In the genomic region with DNA sequence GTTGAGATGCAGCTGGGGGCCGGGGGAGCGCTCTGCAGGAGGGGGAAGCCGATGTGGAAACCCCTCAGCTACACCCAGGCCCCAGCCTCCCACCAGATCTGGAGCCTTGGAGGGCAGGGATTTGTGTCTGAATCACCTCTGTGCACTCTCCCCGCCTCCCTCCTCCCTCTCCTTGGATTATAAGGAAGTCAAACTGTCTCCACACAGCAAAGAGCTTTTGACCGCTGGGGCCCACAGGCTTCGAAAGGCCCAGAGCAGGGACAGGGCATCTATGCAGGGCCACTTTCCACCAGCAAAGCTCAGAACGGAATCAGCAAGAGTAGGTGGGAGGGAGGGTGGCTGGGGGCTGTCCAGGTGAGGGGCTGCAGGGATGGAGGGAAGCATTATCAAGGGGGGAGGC, we compare ENCODE assay signal across 14 cellular contexts.
A peak's percentile ranks its signal among the peaks of the same experiment; 100 is the strongest.
DNase-seq lines count a peak whose midpoint lies in the region; ATAC-seq, FAIRE-seq and TF ChIP-seq lines count a peak whose summit lies in the region.
"Had no signal": no experiment of that assay in that cellular context is flagged by ENCODE, and none has a peak within 500 bp of the region (broad histone marks: within the 10 kb centered on the region; RNA-seq: fewer than 3 reads in every experiment).

No MANE protein-coding gene starts in this region.

- peaks cover 50% of the 10 kb centered on the region for H3K4me1 Mint-ChIP-seq in activated naive CD8-positive, alpha-beta T cell treated with anti-CD3 and anti-CD28 coated beads, Interleukin-2, amount 10 ng/mL, durations not matched to agents 7 days and 5 days
- H3K4me1 Mint-ChIP-seq in activated naive CD8-positive, alpha-beta T cell treated with anti-CD3 and anti-CD28 coated beads for 36 hours, result peaks cover 56% of the 10 kb centered on the region
- peaks cover 63% of the 10 kb centered on the region for H3K4me1 Mint-ChIP-seq in T-helper 17 cell

- FAIRE-seq in urothelium cell line (lab: Jason Lieb, UNC), result no peak
- FAIRE-seq: GM12878 had no signal

- no peak overlapping the region for H3K27ac Mint-ChIP-seq in activated naive CD8-positive, alpha-beta T cell treated with anti-CD3 and anti-CD28 coated beads, Interleukin-2, amount 10 ng/mL, durations not matched to agents 7 days and 5 days
- no peak overlapping the region for H3K27ac Mint-ChIP-seq in activated naive CD8-positive, alpha-beta T cell treated with anti-CD3 and anti-CD28 coated beads for 36 hours
- peak overlapping the region; percentile 93 for H3K27ac Mint-ChIP-seq in T-helper 17 cell

- peaks cover 18% of the 10 kb centered on the region for H3K36me3 Mint-ChIP-seq in activated naive CD8-positive, alpha-beta T cell treated with anti-CD3 and anti-CD28 coated beads, Interleukin-2, amount 10 ng/mL, durations not matched to agents 7 days and 5 days
- H3K36me3 Mint-ChIP-seq in activated naive CD8-positive, alpha-beta T cell treated with anti-CD3 and anti-CD28 coated beads for 36 hours, result peaks cover 14% of the 10 kb centered on the region
- peaks cover 6% of the 10 kb centered on the region for H3K36me3 Mint-ChIP-seq in T-helper 17 cell (ENCODE audit: low read depth)

- POLR2A ChIA-PET in activated naive CD8-positive, alpha-beta T cell treated with anti-CD3 and anti-CD28 coated beads, Interleukin-2, amount 10 ng/mL, durations not matched to agents 7 days and 5 days (lab: Charles Lee), result interaction anchor here (1.5 kb wide), 1 partner anchor 11 kb away, joined by 6 read pairs; no protein-coding TSS in a partner anchor

- intact Hi-C loops in transverse colon (cut with DNase I; ENCODE audit: low total_unique reads), result no loop called here

- no peaks in the 10 kb centered on the region for H3K9me3 ChIP-seq in T-helper 17 cell (ENCODE audit: control insufficient read depth, low read length, poor library complexity, severe bottlenecking)
- H3K9me3 ChIP-seq in transverse colon, result no peaks in the 10 kb centered on the region
- H3K9me3 ChIP-seq: ascending aorta, gastrocnemius medialis, MG63 had no signal

- peak; percentile 18 for DNase-seq in activated naive CD8-positive, alpha-beta T cell treated with anti-CD3 and anti-CD28 coated beads, Interleukin-2, amount 10 ng/mL, durations not matched to agents 7 days and 5 days
- no peak for DNase-seq in activated naive CD8-positive, alpha-beta T cell treated with anti-CD3 and anti-CD28 coated beads for 36 hours
- DNase-seq in T-helper 17 cell (no peak), kidney tubule cell (ENCODE audit: low spot score) (peak; percentile 42), transverse colon (peak; percentile 59), urothelium cell line (ENCODE audit: low spot score) (no peak), nucleus accumbens (lab: John Stamatoyannopoulos, UW) (no peak)
- DNase-seq: DMS53, gastrocnemius medialis, MG63, occipital lobe had no signal

- 40 to 66% methylated on average over 1 to 7 of the region's 7 CpGs for WGBS in transverse colon (ENCODE audit: low coverage in 1 of 2), 2 donors

- H3K4me1 ChIP-seq in transverse colon, result peaks cover 8 to 41% (median 11%) of the 10 kb centered on the region in 4 donors
- H3K4me1 ChIP-seq: ascending aorta had no signal

- no peak for ATAC-seq in activated naive CD8-positive, alpha-beta T cell treated with anti-CD3 and anti-CD28 coated beads, Interleukin-2, amount 10 ng/mL, durations not matched to agents 7 days and 5 days (ENCODE audit: low read depth)
- ATAC-seq in T-helper 17 cell, result no peak
- no peak for ATAC-seq in GM18868 (IDR thresholded peaks at IDR 0.05; ENCODE audit: unreplicated experiment)
- ATAC-seq: gastrocnemius medialis, GM12878 had no signal

- no peaks in the 10 kb centered on the region for H3K27me3 Mint-ChIP-seq in activated naive CD8-positive, alpha-beta T cell treated with anti-CD3 and anti-CD28 coated beads, Interleukin-2, amount 10 ng/mL, durations not matched to agents 7 days and 5 days
- H3K27me3 Mint-ChIP-seq in activated naive CD8-positive, alpha-beta T cell treated with anti-CD3 and anti-CD28 coated beads for 36 hours, result no peaks in the 10 kb centered on the region
- no peaks in the 10 kb centered on the region for H3K27me3 Mint-ChIP-seq in T-helper 17 cell

- H3K9me3 Mint-ChIP-seq in activated naive CD8-positive, alpha-beta T cell treated with anti-CD3 and anti-CD28 coated beads, Interleukin-2, amount 10 ng/mL, durations not matched to agents 7 days and 5 days, result no peaks in the 10 kb centered on the region
- no peaks in the 10 kb centered on the region for H3K9me3 Mint-ChIP-seq in activated naive CD8-positive, alpha-beta T cell treated with anti-CD3 and anti-CD28 coated beads for 36 hours

- TF ChIP-seq EP300 in transverse colon (IDR thresholded peaks at IDR 0.05; ENCODE audit: low read depth), result no peak

- no peak for TF ChIP-seq POLR2A in transverse colon (IDR thresholded peaks at IDR 0.05)

- H3K27ac ChIP-seq in transverse colon, result peak overlapping the region in 2 of 4 donors; percentile 22 to 28
- H3K27ac ChIP-seq: ascending aorta, gastrocnemius medialis had no signal

- no peaks in the 10 kb centered on the region for H3K36me3 ChIP-seq in transverse colon
- H3K36me3 ChIP-seq: gastrocnemius medialis, MG63 had no signal

- no peak for TF ChIP-seq CTCF in transverse colon (IDR thresholded peaks at IDR 0.05)

- no peak overlapping the region for H3K4me3 Mint-ChIP-seq in activated naive CD8-positive, alpha-beta T cell treated with anti-CD3 and anti-CD28 coated beads, Interleukin-2, amount 10 ng/mL, durations not matched to agents 7 days and 5 days
- no peak overlapping the region for H3K4me3 Mint-ChIP-seq in activated naive CD8-positive, alpha-beta T cell treated with anti-CD3 and anti-CD28 coated beads for 36 hours
- peak overlapping the region; percentile 43 for H3K4me3 Mint-ChIP-seq in T-helper 17 cell

- no peak overlapping the region for H3K4me3 ChIP-seq in transverse colon
- H3K4me3 ChIP-seq: ascending aorta, gastrocnemius medialis, GM12878, MG63 had no signal

- no peaks in the 10 kb centered on the region for H3K27me3 ChIP-seq in transverse colon
- H3K27me3 ChIP-seq: ascending aorta, gastrocnemius medialis, MG63 had no signal

- in situ Hi-C loops in transverse colon (cut with MboI; ENCODE audit: low pct_ligation_motif_present in 1 of 4, low pct_unique_long_range_greater_than_20kb in 1 of 4, low sequenced_read_pairs in 3 of 4), result no loop called here

Comparison
In these comparisons a context has a peak if more than half of its experiments do, and no peak if none do; other contexts are left out.
1. DNase-seq: peak in activated naive CD8-positive, alpha-beta T cell treated with anti-CD3 and anti-CD28 coated beads, Interleukin-2, amount 10 ng/mL, durations not matched to agents 7 days and 5 days (single experiment), kidney tubule cell (single experiment) and transverse colon (single experiment); none in activated naive CD8-positive, alpha-beta T cell treated with anti-CD3 and anti-CD28 coated beads for 36 hours (single experiment), T-helper 17 cell (0 of 3), urothelium cell line (single experiment) and nucleus accumbens (0 of 56).